Comparison of ENCODE assay signal across 1 cellular context in genomic region chrX:134210465-134210864, GRCh38.
TF ChIP-seq lines count a peak whose summit lies in the region.

No MANE protein-coding gene starts in this region.

TF ChIP-seq in HEK293, 187 proteins besides CTCF, POLR2A, EP300 and RAD21 (continued from another document):
- no peak for TF ChIP-seq KLF17 (tag by site-specific recombination; IDR thresholded peaks at IDR 0.05)
- no peak for TF ChIP-seq ZNF621 (tag by site-specific recombination; IDR thresholded peaks at IDR 0.05)
- no peak for TF ChIP-seq ZNF76 (tag by site-specific recombination; IDR thresholded peaks at IDR 0.05; ENCODE audit: borderline replicate concordance, low read depth)
- TF ChIP-seq ZXDB (tag by site-specific recombination; IDR thresholded peaks at IDR 0.05): no peak
- TF ChIP-seq ZNF585B (tag by site-specific recombination; IDR thresholded peaks at IDR 0.05): no peak
- TF ChIP-seq PBX3 (CRISPR knock-in tag; IDR thresholded peaks at IDR 0.05): no peak
- no peak for TF ChIP-seq GLIS1 (tag by site-specific recombination; IDR thresholded peaks at IDR 0.05)
- no peak for TF ChIP-seq RBAK (tag by site-specific recombination; IDR thresholded peaks at IDR 0.05)
